15 cellular contexts compared by ENCODE assay signal in genomic region chr15:40136470-40136869, GRCh38. TPM values are rescaled to one million over a fixed set of nuclear protein-coding genes. Genes with fewer than 3 reads are reported as not detected.
A peak's percentile ranks its signal among the peaks of the same experiment; 100 is the strongest.
DNase-seq lines count a peak whose midpoint lies in the region; ATAC-seq and TF ChIP-seq lines count a peak whose summit lies in the region.
"Had no signal": no experiment of that assay in that cellular context is flagged by ENCODE, and none has a peak within 500 bp of the region (broad histone marks: within the 10 kb centered on the region; RNA-seq: fewer than 3 reads in every experiment).

No MANE protein-coding gene starts in this region.

- no peak overlapping the region for H3K9ac ChIP-seq in endodermal cell (ENCODE audit: extremely low read depth, low read length, poor library complexity, severe bottlenecking)

- BruUV-seq in Panc1 (replicated peaks; lab: Mats Ljungman, UMichigan): no TSS peak

- H3K4me3 ChIP-seq in Panc1 (ENCODE audit: low read depth in 2 of 2, low read length in 2 of 2): no peak overlapping the region
- H3K4me3 ChIP-seq in endodermal cell (ENCODE audit: low read length): no peak overlapping the region
- H3K4me3 ChIP-seq in H7 (ENCODE audit: insufficient read depth, low read depth, low read length): no peak overlapping the region
- H3K4me3 ChIP-seq: GM12878 had no signal

- POLR2A ChIA-PET in Panc1 (lab: Charles Lee): no interaction called here

- H3K4me1 Mint-ChIP-seq in endodermal cell (peaks cover 10% of the 10 kb centered on the region), nephron progenitor cell (peaks cover 16% of the 10 kb centered on the region)
- H3K4me1 Mint-ChIP-seq: B cell had no signal

- intact Hi-C loops in Panc1 (cut with micrococcal nuclease; ENCODE audit: unreplicated experiment): no loop called here

- ATAC-seq in Panc1 (peak; percentile 60; the same call in 1 of the 2 replicates), omental fat pad (ENCODE audit: low FRiP score) (no peak), GM19324 (IDR thresholded peaks at IDR 0.05; ENCODE audit: low FRiP score, unreplicated experiment) (no peak)
- ATAC-seq: GM12878 had no signal

- H3K9me3 Mint-ChIP-seq in endodermal cell (no peaks in the 10 kb centered on the region), nephron progenitor cell (no peaks in the 10 kb centered on the region)
- H3K9me3 Mint-ChIP-seq: CD4-positive, alpha-beta T cell; HFFc6 had no signal

- H3K27ac Mint-ChIP-seq in endodermal cell (peak overlapping the region; percentile 41), nephron progenitor cell (peak overlapping the region; percentile 52)
- H3K27ac Mint-ChIP-seq: B cell; CD4-positive, alpha-beta T cell; HFFc6 had no signal

- no peak for DNase-seq in Panc1 (ENCODE audit: low read depth, low spot score)
- no peak for DNase-seq in endodermal cell
- DNase-seq in nephron progenitor cell: no peak
- peak; percentile 6 for DNase-seq in omental fat pad (ENCODE audit: low spot score)
- DNase-seq in effector CD8-positive, alpha-beta T cell (lab: John Stamatoyannopoulos, UW): no peak
- no peak for DNase-seq in H7
- DNase-seq in germinal center (ENCODE audit: low spot score): no peak
- DNase-seq: C1 segment of cervical spinal cord; CD4-positive, alpha-beta T cell; DMS79; HCEC 1CT; HFFc6 had no signal

- H3K27me3 Mint-ChIP-seq in endodermal cell (ENCODE audit: insufficient read depth): no peaks in the 10 kb centered on the region
- H3K27me3 Mint-ChIP-seq in nephron progenitor cell (ENCODE audit: low read depth, poor library complexity): peaks cover 8% of the 10 kb centered on the region
- H3K27me3 Mint-ChIP-seq: CD4-positive, alpha-beta T cell had no signal

- H3K27me3 ChIP-seq in Panc1 (ENCODE audit: control insufficient read depth, insufficient read depth, low read length) (peaks cover 5% of the 10 kb centered on the region), endodermal cell (ENCODE audit: control insufficient read depth, insufficient read depth, low read length, poor library complexity, severe bottlenecking) (no peaks in the 10 kb centered on the region), H7 (ENCODE audit: control insufficient read depth, insufficient read depth, low read length) (no peaks in the 10 kb centered on the region)

- in situ Hi-C loops in Panc1 (cut with HindIII; ENCODE audit: low pct_unique_long_range_greater_than_20kb, low sequenced_read_pairs): no loop called here

- H3K36me3 Mint-ChIP-seq in endodermal cell (ENCODE audit: low read depth): no peaks in the 10 kb centered on the region
- H3K36me3 Mint-ChIP-seq in nephron progenitor cell (ENCODE audit: low read depth): no peaks in the 10 kb centered on the region

- H3K4me1 ChIP-seq in Panc1 (ENCODE audit: control insufficient read depth, insufficient read depth, low read length) (no peaks in the 10 kb centered on the region), endodermal cell (ENCODE audit: control insufficient read depth, insufficient read depth, low read length) (no peaks in the 10 kb centered on the region)

- 83% methylated on average over 3 of the region's 3 CpGs; no CpG with 5 or more reads in 1 of the 2 experiments for WGBS in endodermal cell (ENCODE audit: insufficient coverage in 1 of 2, insufficient read length in 1 of 2), 2 experiments

- CTCF ChIA-PET in Panc1 (lab: Charles Lee): interaction anchor here (0.6 kb wide), 1 partner anchor 83 kb away, joined by 3 read pairs; no protein-coding TSS in a partner anchor

- TF ChIP-seq CTCF in Panc1 (IDR thresholded peaks at IDR 0.05) (no peak), endodermal cell (conservative IDR thresholded peaks at IDR 0.05) (no peak), nephron progenitor cell (IDR thresholded peaks at IDR 0.05) (no peak), omental fat pad (IDR thresholded peaks at IDR 0.05) (no peak)

- H3K4me3 Mint-ChIP-seq in endodermal cell (no peak overlapping the region), nephron progenitor cell (no peak overlapping the region)
- H3K4me3 Mint-ChIP-seq: B cell; CD4-positive, alpha-beta T cell; HFFc6 had no signal

- no peaks in the 10 kb centered on the region for H3K9me3 ChIP-seq in Panc1 (ENCODE audit: control insufficient read depth, insufficient read depth, low read depth, low read length)
- H3K9me3 ChIP-seq in endodermal cell (ENCODE audit: control insufficient read depth, low read length): no peaks in the 10 kb centered on the region

- H3K27ac ChIP-seq in Panc1 (ENCODE audit: low read length) (no peak overlapping the region), endodermal cell (ENCODE audit: low read depth, low read length) (peak overlapping the region; percentile 84)

- H3K36me3 ChIP-seq in Panc1 (ENCODE audit: control insufficient read depth, insufficient read depth, low read length): no peaks in the 10 kb centered on the region
- H3K36me3 ChIP-seq in endodermal cell (ENCODE audit: control insufficient read depth, insufficient read depth, low read length): no peaks in the 10 kb centered on the region
- H3K36me3 ChIP-seq in H7 (replicated peaks; ENCODE audit: control insufficient read depth, insufficient read depth, low read length): no peaks in the 10 kb centered on the region

RNA-seq across cellular contexts. Expression of gene BUB1B, which starts 24.4 kb away (rescaled TPM):
- 67.8 TPM for total RNA-seq in Panc1 (2021; ENCODE audit: unreplicated experiment)
- polyA plus RNA-seq in Panc1 (2012; ENCODE audit: insufficient read length): 22.3 TPM
- 100 to 1,000 TPM in 1 of 2 donors, 10 to 100 TPM in 1; 58.6 to 108 TPM for total RNA-seq in endodermal cell
- 88.8 TPM for polyA plus RNA-seq in endodermal cell (2013, experiment 1 of 2)
- polyA plus RNA-seq in endodermal cell (2013, experiment 2 of 2): 86.7 TPM
- total RNA-seq in omental fat pad: 1 to 10 TPM in 2 of 4 donors, under 1 TPM in 2; 0.37 to 7.4 (median 1.5) TPM
- total RNA-seq in H7 (2014; rRNA removed; shearing (Covaris generic)): 87.4 and 126 TPM in 2 replicates

RNA-seq across cellular contexts. Expression of gene BMF, which starts 27.8 kb away (rescaled TPM):
- total RNA-seq in Panc1 (2021; ENCODE audit: unreplicated experiment) (7.8 TPM), endodermal cell (10 to 100 TPM; 48.3 to 53.5 TPM), omental fat pad (1 to 10 TPM; 3.7 to 7.7 (median 5.3) TPM)
- 9.4 TPM for polyA plus RNA-seq in Panc1 (2012; ENCODE audit: insufficient read length)
- 42.5 TPM for polyA plus RNA-seq in endodermal cell (2013, experiment 1 of 2)
- 44.3 TPM for polyA plus RNA-seq in endodermal cell (2013, experiment 2 of 2)
- 11.9 and 12.4 TPM in 2 replicates for total RNA-seq in H7 (2014; rRNA removed; shearing (Covaris generic))
